In the genomic region with DNA sequence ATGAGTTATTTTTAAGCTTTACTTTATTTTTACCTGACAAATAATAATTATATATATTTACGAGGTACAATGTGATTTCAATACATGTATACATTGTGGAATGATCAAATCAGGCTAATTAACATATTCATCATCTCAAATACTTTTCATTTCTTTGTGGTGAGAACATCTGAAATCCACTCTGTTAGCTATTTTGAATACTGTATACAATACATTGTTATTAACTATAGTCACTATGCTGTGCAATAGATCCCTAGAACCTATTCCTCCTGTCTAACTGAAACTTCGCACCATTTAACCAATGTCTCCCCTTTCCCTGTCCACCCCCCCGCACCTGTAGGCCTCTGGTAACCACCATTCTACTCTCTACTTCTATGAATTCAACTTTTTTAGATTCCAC, we compare ENCODE assay signal across 26 cellular contexts.
"Had no signal": no experiment of that assay in that cellular context is flagged by ENCODE, and none has a peak within 500 bp of the region (broad histone marks: within the 10 kb centered on the region; RNA-seq: fewer than 3 reads in every experiment).

No MANE protein-coding gene starts in this region.

- H3K79me2 ChIP-seq: hepatocyte, parathyroid adenoma had no signal

- H3K36me3 Mint-ChIP-seq: naive B cell; stimulated activated memory B cell treated with anti-CD40 and anti-IgM and Interleukin-4, amounts not matched to agents 10 μg/mL and 1 μg/mL and 100 μg/mL, for 72 hours had no signal

- H2AFZ ChIP-seq: hepatocyte, parathyroid adenoma had no signal

- H3K4me2 ChIP-seq: hepatocyte had no signal

- H3K27ac ChIP-seq: coronary artery, foreskin keratinocyte, hepatocyte, parathyroid adenoma, prostate gland, right lobe of liver, spleen, testis, tibial nerve had no signal

- H3K27me3 ChIP-seq: foreskin keratinocyte, hepatocyte, right lobe of liver, spleen, testis, tibial nerve had no signal

- H3K27ac Mint-ChIP-seq: endodermal cell; nephron; stimulated activated memory B cell treated with anti-CD40 and anti-IgM and Interleukin-4, amounts not matched to agents 10 μg/mL and 1 μg/mL and 100 μg/mL, for 72 hours had no signal

- H3K4me1 Mint-ChIP-seq: endodermal cell; naive B cell; nephron; stimulated activated memory B cell treated with anti-CD40 and anti-IgM and Interleukin-4, amounts not matched to agents 10 μg/mL and 1 μg/mL and 100 μg/mL, for 72 hours had no signal

- H3K9me3 Mint-ChIP-seq: endodermal cell; naive B cell; nephron; stimulated activated memory B cell treated with anti-CD40 and anti-IgM and Interleukin-4, amounts not matched to agents 10 μg/mL and 1 μg/mL and 100 μg/mL, for 72 hours; stimulated activated naive CD8-positive, alpha-beta T cell treated with anti-CD3 and anti-CD28 coated beads, Interleukin-15, amount 100 ng/mL, for 72 hours had no signal

- H3K27me3 Mint-ChIP-seq: naive B cell; stimulated activated memory B cell treated with anti-CD40 and anti-IgM and Interleukin-4, amounts not matched to agents 10 μg/mL and 1 μg/mL and 100 μg/mL, for 72 hours; stimulated activated naive CD8-positive, alpha-beta T cell treated with anti-CD3 and anti-CD28 coated beads, Interleukin-15, amount 100 ng/mL, for 72 hours had no signal

- DNase-seq: effector CD4-positive, alpha-beta T cell; endodermal cell; erythroblast; head of caudate nucleus; left colon; left ventricle myocardium superior; mesenchymal stem cell; naive B cell; occipital lobe; retina; right lobe of liver; spleen; stimulated activated CD4-positive, alpha-beta T cell treated with anti-CD3 and anti-CD28 coated beads, Interleukin-15, amount 100 ng/mL, for 24 hours; stimulated activated CD4-positive, alpha-beta T cell treated with anti-CD3 and anti-CD28 coated beads, Interleukin-1b, Interleukin-23, amount 100 ng/mL, for 48 hours; stimulated activated CD4-positive, alpha-beta T cell treated with anti-CD3 and anti-CD28 coated beads, Interleukin-4, amount 100 ng/mL, for 24 hours; stimulated activated naive CD8-positive, alpha-beta T cell treated with anti-CD3 and anti-CD28 coated beads, Interleukin-15, amount 100 ng/mL, for 72 hours; testis had no signal

- ATAC-seq: foreskin keratinocyte; left colon; left ventricle myocardium superior; right lobe of liver; stimulated activated memory B cell treated with anti-CD40 and anti-IgM and Interleukin-4, amounts not matched to agents 10 μg/mL and 1 μg/mL and 100 μg/mL, for 72 hours; stimulated activated naive CD8-positive, alpha-beta T cell treated with anti-CD3 and anti-CD28 coated beads, Interleukin-15, amount 100 ng/mL, for 72 hours had no signal

- H3K4me1 ChIP-seq: foreskin keratinocyte, parathyroid adenoma, prostate gland, right lobe of liver, spleen, testis, tibial nerve had no signal

- H3K36me3 ChIP-seq: prostate gland, right lobe of liver, spleen, tibial nerve had no signal

- H3K9me3 ChIP-seq: prostate gland, right lobe of liver, spleen, testis, tibial nerve had no signal

- H3K4me3 Mint-ChIP-seq: endodermal cell; nephron; stimulated activated memory B cell treated with anti-CD40 and anti-IgM and Interleukin-4, amounts not matched to agents 10 μg/mL and 1 μg/mL and 100 μg/mL, for 72 hours; stimulated activated naive CD8-positive, alpha-beta T cell treated with anti-CD3 and anti-CD28 coated beads, Interleukin-15, amount 100 ng/mL, for 72 hours had no signal

- H3K4me3 ChIP-seq: coronary artery, hepatocyte, lung, prostate gland, right lobe of liver, spleen, testis, tibial nerve had no signal
